ENCODE assay signal across 9 cellular contexts in the genomic region with DNA sequence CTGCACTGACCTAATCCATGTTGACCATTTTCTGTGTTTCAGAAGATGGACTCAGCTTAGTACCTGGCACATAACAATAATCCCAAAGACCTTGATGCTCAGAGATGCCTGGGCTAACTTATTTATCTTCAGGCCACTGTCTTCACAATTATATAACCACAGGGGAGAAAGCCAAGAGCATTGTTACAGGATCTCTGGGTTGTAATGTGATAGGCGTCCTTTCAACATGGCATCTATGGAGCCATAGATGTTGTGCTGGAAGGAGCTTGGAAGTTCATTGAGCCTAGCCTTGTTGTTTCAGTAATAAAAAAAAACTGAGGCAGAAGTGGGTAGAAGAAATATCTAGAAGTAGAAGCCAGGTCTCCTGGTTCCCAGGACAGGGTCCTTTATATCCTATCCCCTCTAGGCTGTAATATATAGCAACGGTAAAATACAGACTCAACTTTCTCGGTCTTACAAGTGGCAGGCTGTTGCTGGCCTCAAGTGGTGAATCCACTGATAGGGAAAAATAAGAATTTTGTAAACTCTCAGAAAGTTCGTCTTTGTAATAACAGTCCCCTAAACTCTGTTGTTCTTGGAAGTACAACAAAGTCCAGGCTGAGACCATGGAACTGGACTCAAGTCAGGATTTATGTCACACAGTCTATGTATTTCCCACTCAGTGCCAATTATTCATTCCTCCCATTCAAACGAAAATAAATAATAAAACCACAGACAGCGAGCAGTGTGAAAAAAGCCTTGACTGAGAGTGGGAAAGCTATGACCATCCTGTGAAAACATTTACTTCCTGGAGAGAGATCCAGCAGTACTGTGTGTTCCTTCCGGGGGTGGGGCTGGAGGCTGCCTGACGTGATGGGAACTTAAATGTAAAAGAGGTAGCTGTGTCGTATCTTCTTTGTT.
DNase-seq lines count a peak whose midpoint lies in the region; ATAC-seq and TF ChIP-seq lines count a peak whose summit lies in the region.
"Had no signal": no experiment of that assay in that cellular context is flagged by ENCODE, and none has a peak within 500 bp of the region (broad histone marks: within the 10 kb centered on the region; RNA-seq: fewer than 3 reads in every experiment).

No MANE protein-coding gene starts in this region.

- DNase-seq in DMS153 treated with DMSO at 0.1 percent for 48 hours (lab: John Stamatoyannopoulos, UW; ENCODE audit: unreplicated experiment) (peak; percentile 1), SW480 (ENCODE audit: low spot score) (peak; percentile 37), pons (ENCODE audit: low spot score) (peak; percentile 28)

- TF ChIP-seq CTCF in gastroesophageal sphincter (IDR thresholded peaks at IDR 0.05) = no peak

- H3K4me1 ChIP-seq in gastroesophageal sphincter = peaks cover 0 to 7% (median 0%) of the 10 kb centered on the region in 3 donors

- H3K27me3 ChIP-seq in gastroesophageal sphincter = no peaks in the 10 kb centered on the region

- TF ChIP-seq POLR2A in gastroesophageal sphincter (IDR thresholded peaks at IDR 0.05) = no peak

- peak overlapping the region in 1 of 2 donors; percentile 18 for H3K4me3 ChIP-seq in gastroesophageal sphincter

- peak overlapping the region; percentile 22 to 55 (median 32) for H3K27ac ChIP-seq in gastroesophageal sphincter
- H3K27ac ChIP-seq: KMS-11 had no signal

- ATAC-seq in gastroesophageal sphincter (peak; percentile 82), HG03571 (IDR thresholded peaks at IDR 0.05; ENCODE audit: unreplicated experiment) (no peak), HG02798 (IDR thresholded peaks at IDR 0.05; ENCODE audit: poor library complexity, unreplicated experiment) (no peak), GM19467 (IDR thresholded peaks at IDR 0.05; ENCODE audit: unreplicated experiment) (no peak), GM18868 (IDR thresholded peaks at IDR 0.05; ENCODE audit: unreplicated experiment) (no peak)

- no peaks in the 10 kb centered on the region for H3K9me3 ChIP-seq in gastroesophageal sphincter

- WGBS in gastroesophageal sphincter (ENCODE audit: low coverage in 1 of 2), 2 donors = 21 to 29% methylated on average over 9 of the region's 9 CpGs

- no peaks in the 10 kb centered on the region for H3K36me3 ChIP-seq in gastroesophageal sphincter

- TF ChIP-seq EP300 in gastroesophageal sphincter (IDR thresholded peaks at IDR 0.05) = no peak
